14 cellular contexts compared by ENCODE assay signal in genomic region chr18:31233550-31234306, GRCh38.
DNase-seq lines count a peak whose midpoint lies in the region; ATAC-seq and TF ChIP-seq lines count a peak whose summit lies in the region.
"Had no signal": no experiment of that assay in that cellular context is flagged by ENCODE, and none has a peak within 500 bp of the region (broad histone marks: within the 10 kb centered on the region; RNA-seq: fewer than 3 reads in every experiment).

No MANE protein-coding gene starts in this region.

- TF ChIP-seq CTCF in WTC11 (IDR thresholded peaks at IDR 0.05), result no peak
- TF ChIP-seq CTCF in right atrium auricular region (IDR thresholded peaks at IDR 0.05), result no peak
- TF ChIP-seq CTCF in progenitor cell of endocrine pancreas (IDR thresholded peaks at IDR 0.05; ENCODE audit: unreplicated experiment), result no peak

- POLR2A ChIA-PET in WTC11 (lab: Charles Lee), result interaction anchor here (1.2 kb wide), 1 partner anchor 30 kb away, joined by 3 read pairs; no protein-coding TSS in a partner anchor

- H3K27ac Mint-ChIP-seq in WTC11, result peak overlapping the region; percentile 0; the same call in 1 of the 2 replicates
- peak overlapping the region; percentile 26 for H3K27ac Mint-ChIP-seq in progenitor cell of endocrine pancreas

- H3K27ac ChIP-seq in right atrium auricular region, result peak overlapping the region; percentile 5 to 80
- H3K27ac ChIP-seq: epithelial cell of prostate had no signal

- H3K4me1 Mint-ChIP-seq in WTC11 (peaks cover 8% of the 10 kb centered on the region), progenitor cell of endocrine pancreas (ENCODE audit: low read depth) (peaks cover 41% of the 10 kb centered on the region)

- no peaks in the 10 kb centered on the region for H3K36me3 ChIP-seq in right atrium auricular region

- H3K9me3 ChIP-seq in right atrium auricular region, result no peaks in the 10 kb centered on the region

- no peak overlapping the region for H3K4me3 Mint-ChIP-seq in WTC11
- peak overlapping the region; percentile 2 for H3K4me3 Mint-ChIP-seq in progenitor cell of endocrine pancreas (ENCODE audit: low read depth)

- H3K9me3 Mint-ChIP-seq in WTC11, result no peaks in the 10 kb centered on the region
- H3K9me3 Mint-ChIP-seq in progenitor cell of endocrine pancreas (ENCODE audit: low read depth), result no peaks in the 10 kb centered on the region

- ATAC-seq in GM18867 (IDR thresholded peaks at IDR 0.05; ENCODE audit: unreplicated experiment), result peak; percentile 56
- no peak for ATAC-seq in WTC11
- no peak for ATAC-seq in HG02571 (IDR thresholded peaks at IDR 0.05; ENCODE audit: unreplicated experiment)

- H3K27me3 Mint-ChIP-seq in WTC11 (ENCODE audit: low read depth) (no peaks in the 10 kb centered on the region), progenitor cell of endocrine pancreas (no peaks in the 10 kb centered on the region)

- H3K4me1 ChIP-seq in right atrium auricular region, result no peaks in the 10 kb centered on the region

- CTCF ChIA-PET in WTC11 (lab: Charles Lee), result no interaction called here

- H3K4me3 ChIP-seq in right atrium auricular region, result no peak overlapping the region

- DNase-seq in WTC11 (ENCODE audit: low spot score) (no peak), right atrium auricular region (ENCODE audit: low spot score) (no peak), progenitor cell of endocrine pancreas (ENCODE audit: low spot score, unreplicated experiment) (no peak), 8988T (no peak), ureter (ENCODE audit: low spot score) (no peak)
- DNase-seq: activated CD4-positive, alpha-beta T cell treated with anti-CD3 and anti-CD28 coated beads for 4 hours; activated naive CD4-positive, alpha-beta T cell treated with anti-CD3 and anti-CD28 coated beads, Interleukin-2, amount 50 U/mL, for 16 hours; H7; Kasumi-1; NCI-H1105 treated with DMSO at 0.1 percent for 48 hours; NCI-H774 had no signal

- no peaks in the 10 kb centered on the region for H3K36me3 Mint-ChIP-seq in WTC11
- no peaks in the 10 kb centered on the region for H3K36me3 Mint-ChIP-seq in progenitor cell of endocrine pancreas (ENCODE audit: insufficient read depth)

- no peaks in the 10 kb centered on the region for H3K27me3 ChIP-seq in right atrium auricular region

TF ChIP-seq in WTC11, 78 proteins besides CTCF, POLR2A, EP300 and RAD21 (continues in another document):
- no peak for TF ChIP-seq MYBL2 (CRISPR knock-in tag; IDR thresholded peaks at IDR 0.05)
- no peak for TF ChIP-seq ZBTB21 (CRISPR knock-in tag; IDR thresholded peaks at IDR 0.05; ENCODE audit: borderline replicate concordance)
- TF ChIP-seq E2F5 (CRISPR knock-in tag; IDR thresholded peaks at IDR 0.05), result no peak
- no peak for TF ChIP-seq ATF6 (CRISPR knock-in tag; IDR thresholded peaks at IDR 0.05)
- no peak for TF ChIP-seq CREB1 (CRISPR knock-in tag; IDR thresholded peaks at IDR 0.05)
- no peak for TF ChIP-seq ETV6 (CRISPR knock-in tag; IDR thresholded peaks at IDR 0.05)
- no peak for TF ChIP-seq NFYB (CRISPR knock-in tag; conservative IDR thresholded peaks at IDR 0.05; ENCODE audit: low read depth)
- no peak for TF ChIP-seq FOXK1 (CRISPR knock-in tag; IDR thresholded peaks at IDR 0.05)
- no peak for TF ChIP-seq STAT6 (CRISPR knock-in tag; conservative IDR thresholded peaks at IDR 0.05; ENCODE audit: low read depth)
- TF ChIP-seq ZNF532 (CRISPR knock-in tag; IDR thresholded peaks at IDR 0.05; ENCODE audit: borderline replicate concordance), result no peak
- TF ChIP-seq ZNF263 (CRISPR knock-in tag; IDR thresholded peaks at IDR 0.05; ENCODE audit: low read depth), result no peak
- no peak for TF ChIP-seq ERG (CRISPR knock-in tag; IDR thresholded peaks at IDR 0.05)
- no peak for TF ChIP-seq SMAD3 (CRISPR knock-in tag; IDR thresholded peaks at IDR 0.05; ENCODE audit: borderline replicate concordance)
- no peak for TF ChIP-seq GRHL2 (CRISPR knock-in tag; IDR thresholded peaks at IDR 0.05; ENCODE audit: insufficient replicate concordance, severe bottlenecking)
- no peak for TF ChIP-seq HMGA2 (CRISPR knock-in tag; IDR thresholded peaks at IDR 0.05)
- no peak for TF ChIP-seq FOXP1 (CRISPR knock-in tag; IDR thresholded peaks at IDR 0.05; ENCODE audit: borderline replicate concordance)
